ENCODE assay signal across 9 cellular contexts in genomic region chr10:124032982-124033886, GRCh38.
A peak's percentile ranks its signal among the peaks of the same experiment; 100 is the strongest.
DNase-seq lines count a peak whose midpoint lies in the region; ATAC-seq and TF ChIP-seq lines count a peak whose summit lies in the region.
"Had no signal": no experiment of that assay in that cellular context is flagged by ENCODE, and none has a peak within 500 bp of the region (broad histone marks: within the 10 kb centered on the region; RNA-seq: fewer than 3 reads in every experiment).

No MANE protein-coding gene starts in this region.

- no peak for TF ChIP-seq CTCF in RWPE1 (conservative IDR thresholded peaks at IDR 0.05; ENCODE audit: low read depth)
- no peak for TF ChIP-seq CTCF in retinal pigment epithelial cell (conservative IDR thresholded peaks at IDR 0.05; ENCODE audit: low read depth, low read length)

- POLR2A ChIA-PET in RWPE1 (lab: Yijun Ruan, JAX; ENCODE audit: low non-redundant PET), result no interaction called here

- ATAC-seq in activated CD4-positive, CD25-positive, alpha-beta regulatory T cell treated with anti-CD3 and anti-CD28 coated beads, Interleukin-2, amount 50 U/mL, for 24 hours, result no peak

- DNase-seq in ELR (ENCODE audit: low read depth) (peak; percentile 52), RWPE1 (ENCODE audit: low spot score) (no peak), fibroblast of peridontal ligament (ENCODE audit: extremely low read depth) (peak; percentile 49), retinal pigment epithelial cell (ENCODE audit: low read depth) (peak; percentile 68), H7 (no peak), dedifferentiated amniotic fluid mesenchymal stem cell (ENCODE audit: extremely low spot score) (no peak)
- no peak for DNase-seq in activated T-cell treated with anti-CD3 and anti-CD28 coated beads, Interleukin-2, amount 50 U/mL, for 48 hours
- DNase-seq: Calu3 had no signal

- H3K36me3 ChIP-seq in H7 (replicated peaks; ENCODE audit: control insufficient read depth, insufficient read depth, low read length), result no peaks in the 10 kb centered on the region; the same call in 1 of the 2 replicates

- peak overlapping the region; percentile 8; the same call in 1 of the 2 replicates for H3K27ac ChIP-seq in RWPE1

- CTCF ChIA-PET in RWPE1 (lab: Yijun Ruan, JAX), result interaction anchor here (0.6 to 0.8 kb wide), 3 partner anchors 39 to 1737 kb away, joined by 3 to 5 read pairs (median 5); no protein-coding TSS in a partner anchor

- H3K4me3 ChIP-seq in retinal pigment epithelial cell (ENCODE audit: low read length), result no peak overlapping the region
- no peak overlapping the region for H3K4me3 ChIP-seq in H7 (ENCODE audit: insufficient read depth, low read depth, low read length)

- H3K27me3 ChIP-seq in H7 (ENCODE audit: control insufficient read depth, insufficient read depth, low read length), result no peaks in the 10 kb centered on the region

Comparison
In these comparisons a context has a peak if more than half of its experiments do, and no peak if none do; other contexts are left out.
1. DNase-seq: peak in ELR (single experiment), fibroblast of peridontal ligament (single experiment) and retinal pigment epithelial cell (single experiment); none in RWPE1 (single experiment), H7 (single experiment), activated T-cell treated with anti-CD3 and anti-CD28 coated beads, Interleukin-2, amount 50 U/mL, for 48 hours (0 of 2) and dedifferentiated amniotic fluid mesenchymal stem cell (single experiment).